Comparison of ENCODE assay signal across 19 cellular contexts in the genomic region with DNA sequence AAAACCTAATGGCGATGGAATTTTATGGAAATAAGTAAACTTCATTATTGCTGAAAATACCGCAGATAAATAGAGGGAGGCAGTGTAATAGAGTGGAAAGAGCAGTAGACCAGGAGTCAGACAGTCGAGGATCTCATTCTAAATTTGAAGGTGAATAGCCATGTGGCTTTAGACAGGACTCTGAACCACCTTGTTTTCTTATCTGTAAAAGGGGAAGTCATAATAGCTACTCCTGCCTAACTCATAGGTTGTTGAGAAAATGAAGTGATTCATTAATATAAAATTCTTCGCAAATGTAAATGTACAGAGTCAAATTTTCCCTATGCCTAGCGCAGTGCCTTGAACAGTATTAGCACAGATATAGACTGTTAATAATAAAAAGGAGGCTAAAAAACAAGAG.
"Had no signal": no experiment of that assay in that cellular context is flagged by ENCODE, and none has a peak within 500 bp of the region (broad histone marks: within the 10 kb centered on the region; RNA-seq: fewer than 3 reads in every experiment).

No MANE protein-coding gene starts in this region.

- H3K36me3 ChIP-seq: tibial artery, upper lobe of right lung, vagina had no signal

- H3K9me3 ChIP-seq: spleen, tibial artery, upper lobe of right lung, vagina had no signal

- H3K9me3 Mint-ChIP-seq: effector memory CD8-positive, alpha-beta T cell; naive thymus-derived CD4-positive, alpha-beta T cell; stimulated activated memory B cell treated with anti-CD40 and anti-IgM and Interleukin-4, amounts not matched to agents 10 μg/mL and 1 μg/mL and 100 μg/mL, for 72 hours; stimulated activated naive CD8-positive, alpha-beta T cell treated with anti-CD3 and anti-CD28 coated beads, Interleukin-15, Interleukin-2, amounts not matched to agents 100 ng/mL and 50 ng/mL, for 24 hours had no signal

- H3K27ac ChIP-seq: spleen, tibial artery, upper lobe of right lung, vagina had no signal

- H3K27me3 Mint-ChIP-seq: effector memory CD8-positive, alpha-beta T cell; naive thymus-derived CD4-positive, alpha-beta T cell; stimulated activated memory B cell treated with anti-CD40 and anti-IgM and Interleukin-4, amounts not matched to agents 10 μg/mL and 1 μg/mL and 100 μg/mL, for 72 hours; stimulated activated naive CD8-positive, alpha-beta T cell treated with anti-CD3 and anti-CD28 coated beads, Interleukin-15, Interleukin-2, amounts not matched to agents 100 ng/mL and 50 ng/mL, for 24 hours had no signal

- H3K27ac Mint-ChIP-seq: stimulated activated memory B cell treated with anti-CD40 and anti-IgM and Interleukin-4, amounts not matched to agents 10 μg/mL and 1 μg/mL and 100 μg/mL, for 72 hours; stimulated activated naive CD8-positive, alpha-beta T cell treated with anti-CD3 and anti-CD28 coated beads, Interleukin-15, Interleukin-2, amounts not matched to agents 100 ng/mL and 50 ng/mL, for 24 hours had no signal

- H3K27me3 ChIP-seq: spleen, tibial artery, upper lobe of right lung, vagina had no signal

- H3K4me3 Mint-ChIP-seq: effector memory CD8-positive, alpha-beta T cell; naive thymus-derived CD4-positive, alpha-beta T cell; stimulated activated memory B cell treated with anti-CD40 and anti-IgM and Interleukin-4, amounts not matched to agents 10 μg/mL and 1 μg/mL and 100 μg/mL, for 72 hours; stimulated activated naive CD8-positive, alpha-beta T cell treated with anti-CD3 and anti-CD28 coated beads, Interleukin-15, Interleukin-2, amounts not matched to agents 100 ng/mL and 50 ng/mL, for 24 hours had no signal

- DNase-seq: effector memory CD8-positive, alpha-beta T cell; erythroblast; foreskin melanocyte; head of caudate nucleus; hippocampal formation; left colon; left ventricle myocardium superior; naive thymus-derived CD4-positive, alpha-beta T cell; posterior cingulate gyrus; spleen; stimulated activated CD4-positive, alpha-beta T cell treated with anti-CD3 and anti-CD28 coated beads, Interleukin-15, amount 100 ng/mL, for 24 hours; stimulated activated CD4-positive, alpha-beta T cell treated with anti-CD3 and anti-CD28 coated beads, Interleukin-1b, Interleukin-23, amount 100 ng/mL, for 48 hours; stimulated activated CD4-positive, alpha-beta T cell treated with anti-CD3 and anti-CD28 coated beads, Interleukin-4, amount 100 ng/mL, for 24 hours; tibial artery; upper lobe of right lung had no signal

- H3K4me3 ChIP-seq: lung, spleen, tibial artery, upper lobe of right lung, vagina had no signal
